In genomic region chr20:41234546-41234945, GRCh38 we compare ENCODE assay signal across 12 cellular contexts.
DNase-seq lines count a peak whose midpoint lies in the region; ATAC-seq and TF ChIP-seq lines count a peak whose summit lies in the region.
"Had no signal": no experiment of that assay in that cellular context is flagged by ENCODE, and none has a peak within 500 bp of the region (broad histone marks: within the 10 kb centered on the region; RNA-seq: fewer than 3 reads in every experiment).

No MANE protein-coding gene starts in this region.

- intact Hi-C loops in esophagus muscularis mucosa (cut with DNase I), result loop anchor here (5.0 kb wide), 2 partner anchors 83 to 103 kb away; partner anchors contain the start of gene ZHX3
- intact Hi-C loops in lower lobe of right lung (cut with DNase I), result no loop called here

- no peak for TF ChIP-seq EP300 in esophagus muscularis mucosa (IDR thresholded peaks at IDR 0.05)

- H3K9ac ChIP-seq in stomach smooth muscle (ENCODE audit: low read length in 2 of 2), result peak overlapping the region; percentile 27 to 37

- peaks cover 42 to 60% (median 50%) of the 10 kb centered on the region in 4 donors for H3K4me1 ChIP-seq in esophagus muscularis mucosa
- H3K4me1 ChIP-seq in lower lobe of right lung, result peaks cover 39% of the 10 kb centered on the region
- peaks cover 29% of the 10 kb centered on the region for H3K4me1 ChIP-seq in stomach smooth muscle (ENCODE audit: control insufficient read depth, insufficient read depth, low read length)

- H3K9me3 ChIP-seq in esophagus muscularis mucosa (no peaks in the 10 kb centered on the region), lower lobe of right lung (no peaks in the 10 kb centered on the region), stomach smooth muscle (ENCODE audit: control insufficient read depth in 2 of 2, low read length in 2 of 2) (no peaks in the 10 kb centered on the region)

- TF ChIP-seq POLR2A in esophagus muscularis mucosa (IDR thresholded peaks at IDR 0.05; ENCODE audit: low read depth), result no peak

- H3K27ac ChIP-seq in RWPE1 (peak overlapping the region; percentile 96), esophagus muscularis mucosa (replicated peaks in 1 of 4) (peak overlapping the region; percentile 71 to 77 (median 74)), lower lobe of right lung (peak overlapping the region; percentile 42), stomach smooth muscle (ENCODE audit: low read length) (peak overlapping the region; percentile 58)

- ATAC-seq in lower lobe of right lung (no peak), HG03460 (IDR thresholded peaks at IDR 0.05; ENCODE audit: unreplicated experiment) (no peak)

- H3K36me3 ChIP-seq in esophagus muscularis mucosa (no peaks in the 10 kb centered on the region), lower lobe of right lung (no peaks in the 10 kb centered on the region), stomach smooth muscle (ENCODE audit: control insufficient read depth in 2 of 2, insufficient read depth in 2 of 2, low read length in 2 of 2) (no peaks in the 10 kb centered on the region)

- CTCF ChIA-PET in RWPE1 (lab: Yijun Ruan, JAX), result interaction anchor here (0.5 to 4.7 kb wide), 2 partner anchors 36 to 62 kb away, joined by 3 to 49 read pairs; no protein-coding TSS in a partner anchor

- 29% methylated on average over 4 of the region's 4 CpGs for WGBS in esophagus muscularis mucosa

- POLR2A ChIA-PET in RWPE1 (lab: Yijun Ruan, JAX; ENCODE audit: low non-redundant PET), result no interaction called here

- no peaks in the 10 kb centered on the region for H3K27me3 ChIP-seq in esophagus muscularis mucosa
- no peaks in the 10 kb centered on the region for H3K27me3 ChIP-seq in lower lobe of right lung (ENCODE audit: low read depth)
- H3K27me3 ChIP-seq in stomach smooth muscle (ENCODE audit: control insufficient read depth in 1 of 2, insufficient read depth in 2 of 2, low read length in 2 of 2), result no peaks in the 10 kb centered on the region

- no peak for DNase-seq in RWPE1 (ENCODE audit: low spot score)
- no peak for DNase-seq in esophagus muscularis mucosa (ENCODE audit: extremely low spot score)
- no peak for DNase-seq in lower lobe of right lung
- no peak for DNase-seq in MV-4-11 (lab: John Stamatoyannopoulos, UW)
- no peak for DNase-seq in stimulated activated CD4-positive, alpha-beta T cell treated with anti-CD3 and anti-CD28 coated beads, Interleukin-1b, Interleukin-23, amount 100 ng/mL, for 48 hours
- DNase-seq in DMS153 (lab: John Stamatoyannopoulos, UW), result no peak
- DNase-seq: activated CD8-positive, alpha-beta memory T cell treated with anti-CD3 and anti-CD28 coated beads, Interleukin-2, amount 50 U/mL, for 48 hours; KBM-7; stimulated activated CD4-positive, alpha-beta T cell treated with anti-CD3 and anti-CD28 coated beads, Interleukin-15, amount 100 ng/mL, for 24 hours; stimulated activated naive CD4-positive, alpha-beta T cell had no signal

- TF ChIP-seq CTCF in RWPE1 (conservative IDR thresholded peaks at IDR 0.05; ENCODE audit: low read depth) (no peak), esophagus muscularis mucosa (IDR thresholded peaks at IDR 0.05) (no peak), lower lobe of right lung (IDR thresholded peaks at IDR 0.05) (no peak)

- no peak overlapping the region for H3K4me3 ChIP-seq in esophagus muscularis mucosa
- no peak overlapping the region for H3K4me3 ChIP-seq in lower lobe of right lung
- H3K4me3 ChIP-seq in stomach smooth muscle (ENCODE audit: low read length in 2 of 2), result peak overlapping the region in 1 of 2 donors; percentile 10

Comparison
In these comparisons a context has a peak if more than half of its experiments do, and no peak if none do; other contexts are left out.
1. H3K27ac ChIP-seq: peak in every context shown above with its lines; median percentile 96 in RWPE1; 74 in esophagus muscularis mucosa; 58 in stomach smooth muscle; 42 in lower lobe of right lung.